ENCODE assay signal across 8 cellular contexts in the genomic region with DNA sequence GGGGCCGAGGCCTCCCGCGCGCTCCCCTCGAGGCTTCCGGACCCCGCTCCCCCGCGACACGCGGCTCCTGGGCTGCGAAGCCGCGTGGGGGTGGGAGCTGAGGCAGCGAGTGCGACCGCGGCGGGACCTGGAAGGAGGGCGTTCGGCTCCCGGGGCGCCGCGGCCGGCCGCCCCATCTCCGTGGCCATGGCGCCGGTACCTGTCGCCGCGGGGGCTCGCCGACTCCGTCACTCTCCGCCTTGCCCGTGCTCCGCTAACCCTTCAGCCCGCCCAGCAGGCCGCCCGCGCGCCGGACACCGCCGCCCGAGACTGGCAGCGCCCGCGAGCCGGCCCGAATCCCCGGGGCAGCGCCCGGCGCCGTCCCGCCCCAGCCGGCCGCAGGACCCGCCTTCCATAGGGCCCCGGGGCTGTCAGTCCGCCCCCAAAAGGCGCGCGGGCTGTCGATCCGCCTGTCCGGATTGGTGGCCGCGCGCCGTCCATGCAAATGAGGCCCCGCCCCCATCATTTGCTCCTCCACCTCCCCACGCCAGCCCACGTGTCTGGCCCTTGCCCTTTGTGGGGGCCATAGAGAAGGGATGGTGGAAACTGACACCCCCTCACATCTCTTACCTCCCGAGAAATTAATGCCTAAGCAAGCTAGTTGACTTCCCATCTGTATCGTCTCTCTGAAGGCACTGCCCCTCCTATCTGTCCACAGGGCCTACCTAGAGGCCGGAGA. TPM values are rescaled to one million over a fixed set of nuclear protein-coding genes. Genes with fewer than 3 reads are reported as not detected.
DNase-seq lines count a peak whose midpoint lies in the region; ATAC-seq lines count a peak whose summit lies in the region.

TSS of gene FKBP5 (minus strand) at position 311 of the 718 bp plus-strand sequence. CDS start 46,091 bp downstream, outside the sequence.

- H3K36me3 Mint-ChIP-seq in CD8-positive, alpha-beta memory T cell, result peaks cover 0 to 13% (median 0%) of the 10 kb centered on the region in 3 donors
- no peaks in the 10 kb centered on the region for H3K36me3 Mint-ChIP-seq in activated T-cell treated with anti-CD3 and anti-CD28 coated beads, Interleukin-2, amount 50 U/mL, for 4 hours (ENCODE audit: insufficient read depth)

- peak within 1 kb of the TSS; percentile 92 to 100 (median 97) for H3K4me3 Mint-ChIP-seq in CD8-positive, alpha-beta memory T cell
- peak within 1 kb of the TSS; percentile 98 for H3K4me3 Mint-ChIP-seq in activated T-cell treated with anti-CD3 and anti-CD28 coated beads, Interleukin-2, amount 50 U/mL, for 4 hours

- H3K4me1 ChIP-seq in CD8-positive, alpha-beta memory T cell (ENCODE audit: insufficient read depth, low read length), result peaks cover 7% of the 10 kb centered on the region
- H3K4me1 ChIP-seq in muscle layer of duodenum (ENCODE audit: control insufficient read depth in 1 of 2, insufficient read depth in 2 of 2, low read length in 2 of 2), result peaks cover 8 to 20% of the 10 kb centered on the region in 2 donors

- CTCF ChIA-PET in CD8-positive, alpha-beta memory T cell (lab: Charles Lee), result interaction anchor here (2.6 kb wide), 1 partner anchor 26 kb away, joined by 8 read pairs; no protein-coding TSS in a partner anchor

- H3K4me1 Mint-ChIP-seq in CD8-positive, alpha-beta memory T cell, result peaks cover 17 to 29% (median 24%) of the 10 kb centered on the region in 3 donors
- peaks cover 10% of the 10 kb centered on the region for H3K4me1 Mint-ChIP-seq in activated T-cell treated with anti-CD3 and anti-CD28 coated beads, Interleukin-2, amount 50 U/mL, for 4 hours (ENCODE audit: low read depth)

- peak within 1 kb of the TSS; percentile 82 to 99 (median 94) for H3K27ac Mint-ChIP-seq in CD8-positive, alpha-beta memory T cell

- no peaks in the 10 kb centered on the region for H3K27me3 Mint-ChIP-seq in CD8-positive, alpha-beta memory T cell
- no peaks in the 10 kb centered on the region for H3K27me3 Mint-ChIP-seq in activated T-cell treated with anti-CD3 and anti-CD28 coated beads, Interleukin-2, amount 50 U/mL, for 4 hours (ENCODE audit: low read depth)

- H3K36me3 ChIP-seq in CD8-positive, alpha-beta memory T cell (ENCODE audit: insufficient read depth, low read length), result no peaks in the 10 kb centered on the region
- H3K36me3 ChIP-seq in muscle layer of duodenum (ENCODE audit: control insufficient read depth in 1 of 2, insufficient read depth in 2 of 2, low read length in 2 of 2), result no peaks in the 10 kb centered on the region

- no peaks in the 10 kb centered on the region for H3K9me3 Mint-ChIP-seq in CD8-positive, alpha-beta memory T cell
- H3K9me3 Mint-ChIP-seq in activated T-cell treated with anti-CD3 and anti-CD28 coated beads, Interleukin-2, amount 50 U/mL, for 4 hours, result no peaks in the 10 kb centered on the region

- peak within 1 kb of the TSS; percentile 89 for H3K4me3 ChIP-seq in CD8-positive, alpha-beta memory T cell (ENCODE audit: low read length)
- peak within 1 kb of the TSS; percentile 90 to 93 for H3K4me3 ChIP-seq in muscle layer of duodenum (ENCODE audit: low read depth in 1 of 2, low read length in 2 of 2)

- peak; percentile 84 for ATAC-seq in GM19438 (IDR thresholded peaks at IDR 0.05; ENCODE audit: low read depth, unreplicated experiment)
- peak; percentile 94 to 96 for ATAC-seq in activated T-cell treated with anti-CD3 and anti-CD28 coated beads, Interleukin-2, amount 50 U/mL, for 4 hours
- ATAC-seq in esophagus mucosa, result peak; percentile 95

- DNase-seq in CD8-positive, alpha-beta memory T cell, result peak; percentile 81 to 91 (median 85)
- DNase-seq in HK-2 (ENCODE audit: unreplicated experiment) (peak; percentile 94), OCI-M1 (lab: John Stamatoyannopoulos, UW) (peak; percentile 96)
- DNase-seq in activated T-cell treated with anti-CD3 and anti-CD28 coated beads, Interleukin-2, amount 50 U/mL, for 4 hours, result peak; percentile 83
- DNase-seq in stimulated activated CD8-positive, alpha-beta memory T cell treated with anti-CD3 and anti-CD28 coated beads, Interleukin-7, amount 100 ng/mL, for 4 hours (ENCODE audit: low read depth in 2 of 2), result peak; percentile 81 to 88

- H3K27ac ChIP-seq in CD8-positive, alpha-beta memory T cell (ENCODE audit: low read depth, low read length), result peak within 1 kb of the TSS; percentile 67
- peak within 1 kb of the TSS; percentile 87 for H3K27ac ChIP-seq in muscle layer of duodenum (ENCODE audit: low read length)

- H3K9me3 ChIP-seq in CD8-positive, alpha-beta memory T cell (ENCODE audit: low read length), result no peaks in the 10 kb centered on the region
- no peaks in the 10 kb centered on the region for H3K9me3 ChIP-seq in muscle layer of duodenum (ENCODE audit: control insufficient read depth in 1 of 2, low read length in 2 of 2)

- POLR2A ChIA-PET in CD8-positive, alpha-beta memory T cell (lab: Charles Lee), result interaction anchor here (1.1 to 2.3 kb wide), 5 partner anchors 11 to 86 kb away, joined by 4 to 7 read pairs (median 5); no protein-coding TSS in a partner anchor

- no peaks in the 10 kb centered on the region for H3K27me3 ChIP-seq in CD8-positive, alpha-beta memory T cell (ENCODE audit: insufficient read depth, low read length, poor library complexity, severe bottlenecking)
- no peaks in the 10 kb centered on the region for H3K27me3 ChIP-seq in muscle layer of duodenum (ENCODE audit: low read depth, low read length)

RNA-seq across cellular contexts. Expression of gene FKBP5, which starts in this region (rescaled TPM):
- total RNA-seq in CD8-positive, alpha-beta memory T cell, result 10 to 100 TPM; 55.7 to 58.8 TPM
- 192 TPM for polyA plus RNA-seq in CD8-positive, alpha-beta memory T cell
- 10 to 100 TPM; 46.5 to 62.3 (median 59.9) TPM for total RNA-seq in activated T-cell treated with anti-CD3 and anti-CD28 coated beads, Interleukin-2, amount 50 U/mL, for 4 hours
- 65.5 TPM for total RNA-seq in esophagus mucosa

Comparison
In these comparisons a context has a peak if more than half of its experiments do, and no peak if none do; other contexts are left out.
1. Peak in every context shown above with its lines: DNase-seq, ATAC-seq, H3K4me3 ChIP-seq and H3K27ac ChIP-seq.